In genomic region chr5:92641031-92641962, GRCh38 we compare ENCODE assay signal across 8 cellular contexts.
DNase-seq lines count a peak whose midpoint lies in the region; ATAC-seq lines count a peak whose summit lies in the region.

No MANE protein-coding gene starts in this region.

- no peaks in the 10 kb centered on the region for H3K27me3 Mint-ChIP-seq in stimulated activated naive CD8-positive, alpha-beta T cell treated with anti-CD3 and anti-CD28 coated beads, Interleukin-15, amount 100 ng/mL, for 72 hours

- peak; percentile 50 for DNase-seq in DMS153 (lab: John Stamatoyannopoulos, UW)
- peak; percentile 53 to 80 for DNase-seq in NCI-H2081 (lab: John Stamatoyannopoulos, UW)
- DNase-seq in cerebellar cortex (ENCODE audit: low spot score) = peak; percentile 84
- peak; percentile 44 for DNase-seq in mucosa of gallbladder (ENCODE audit: low spot score)
- no peak for DNase-seq in stimulated activated CD4-positive, alpha-beta T cell treated with anti-CD3 and anti-CD28 coated beads, Interleukin-12 subunit alpha, Interleukin-12 subunit beta, amount 100 ng/mL, for 4 hours
- DNase-seq in stimulated activated naive CD8-positive, alpha-beta T cell treated with anti-CD3 and anti-CD28 coated beads, Interleukin-15, amount 100 ng/mL, for 72 hours = no peak

- no peak overlapping the region for H3K4me3 Mint-ChIP-seq in stimulated activated naive CD8-positive, alpha-beta T cell treated with anti-CD3 and anti-CD28 coated beads, Interleukin-15, amount 100 ng/mL, for 72 hours

- H3K27ac Mint-ChIP-seq in stimulated activated naive CD8-positive, alpha-beta T cell treated with anti-CD3 and anti-CD28 coated beads, Interleukin-15, amount 100 ng/mL, for 72 hours = no peak overlapping the region

- peaks cover 0 to 7% of the 10 kb centered on the region in 2 donors for H3K9me3 Mint-ChIP-seq in stimulated activated naive CD8-positive, alpha-beta T cell treated with anti-CD3 and anti-CD28 coated beads, Interleukin-15, amount 100 ng/mL, for 72 hours

- ATAC-seq in GM18502 (IDR thresholded peaks at IDR 0.05; ENCODE audit: poor library complexity, unreplicated experiment) (no peak), GM19351 (IDR thresholded peaks at IDR 0.05; ENCODE audit: unreplicated experiment) (no peak)
- no peak for ATAC-seq in stimulated activated naive CD8-positive, alpha-beta T cell treated with anti-CD3 and anti-CD28 coated beads, Interleukin-15, amount 100 ng/mL, for 72 hours

- H3K4me1 Mint-ChIP-seq in stimulated activated naive CD8-positive, alpha-beta T cell treated with anti-CD3 and anti-CD28 coated beads, Interleukin-15, amount 100 ng/mL, for 72 hours = no peaks in the 10 kb centered on the region

Comparison
In these comparisons a context has a peak if more than half of its experiments do, and no peak if none do; other contexts are left out.
1. DNase-seq: peak in DMS153 (single experiment), NCI-H2081 (2 of 2), cerebellar cortex (single experiment) and mucosa of gallbladder (single experiment); none in stimulated activated CD4-positive, alpha-beta T cell treated with anti-CD3 and anti-CD28 coated beads, Interleukin-12 subunit alpha, Interleukin-12 subunit beta, amount 100 ng/mL, for 4 hours (single experiment) and stimulated activated naive CD8-positive, alpha-beta T cell treated with anti-CD3 and anti-CD28 coated beads, Interleukin-15, amount 100 ng/mL, for 72 hours (0 of 2).